11 cellular contexts compared by ENCODE assay signal in genomic region chr18:11849279-11849678, GRCh38. TPM values are rescaled to one million over a fixed set of nuclear protein-coding genes. Genes with fewer than 3 reads are reported as not detected.
DNase-seq lines count a peak whose midpoint lies in the region; ATAC-seq and TF ChIP-seq lines count a peak whose summit lies in the region.
"Had no signal": no experiment of that assay in that cellular context is flagged by ENCODE, and none has a peak within 500 bp of the region (broad histone marks: within the 10 kb centered on the region; RNA-seq: fewer than 3 reads in every experiment).

No MANE protein-coding gene starts in this region.

- 100% methylated on average over 5 of the region's 7 CpGs for WGBS in mammary epithelial cell (ENCODE audit: low coverage, missing lambda C conversion rate)
- WGBS in tibial nerve, 2 donors: 88 to 89% methylated on average over 7 of the region's 7 CpGs

- no peaks in the 10 kb centered on the region for H3K36me3 ChIP-seq in mammary epithelial cell (ENCODE audit: insufficient read depth, low read length)
- peaks cover 0 to 7% (median 0%) of the 10 kb centered on the region in 3 donors for H3K36me3 ChIP-seq in tibial nerve

- no peaks in the 10 kb centered on the region for H3K27me3 Mint-ChIP-seq in activated T-cell treated with anti-CD3 and anti-CD28 coated beads, Interleukin-2, amount 50 U/mL, for 24 hours
- H3K27me3 Mint-ChIP-seq in naive B cell: peaks cover 0 to 10% (median 0%) of the 10 kb centered on the region in 3 donors
- H3K27me3 Mint-ChIP-seq: stimulated activated naive CD8-positive, alpha-beta T cell treated with anti-CD3 and anti-CD28 coated beads, Interleukin-15, Interleukin-2, amounts not matched to agents 100 ng/mL and 50 ng/mL, for 24 hours had no signal

- CTCF ChIA-PET in mammary epithelial cell (lab: Charles Lee; ENCODE audit: low non-redundant PET): no interaction called here

- H4K20me1 ChIP-seq in mammary epithelial cell (ENCODE audit: insufficient read depth, low read length): no peaks in the 10 kb centered on the region

- dilution Hi-C loops in mammary epithelial cell (cut with HindIII; ENCODE audit: low sequenced_read_pairs): no loop called here

- H3K4me3 ChIP-seq in mammary epithelial cell (replicated peaks in 1 of 3; ENCODE audit: insufficient read depth in 1 of 3, low read depth in 2 of 3, low read length in 3 of 3): no peak overlapping the region
- no peak overlapping the region for H3K4me3 ChIP-seq in tibial nerve

- peaks cover 29% of the 10 kb centered on the region for H3K79me2 ChIP-seq in mammary epithelial cell (ENCODE audit: insufficient read depth, low read length)

- no peak for TF ChIP-seq EP300 in tibial nerve (IDR thresholded peaks at IDR 0.05)

- H3K27ac ChIP-seq in mammary epithelial cell (ENCODE audit: insufficient read depth, low read depth, low read length) (peak overlapping the region; percentile 96), tibial nerve (peak overlapping the region in 3 of 4 donors; percentile 92 to 98 (median 94))

- ATAC-seq in naive B cell (ENCODE audit: low read depth in 2 of 2) (no peak), GM21576 (IDR thresholded peaks at IDR 0.05; ENCODE audit: unreplicated experiment) (no peak)

- H3K9me3 ChIP-seq in mammary epithelial cell (replicated peaks; ENCODE audit: insufficient read depth, low read length) (no peaks in the 10 kb centered on the region), tibial nerve (no peaks in the 10 kb centered on the region)

- peaks cover 15% of the 10 kb centered on the region for H3K4me1 ChIP-seq in mammary epithelial cell (ENCODE audit: insufficient read depth, low read length)
- peaks cover 0 to 33% (median 24%) of the 10 kb centered on the region in 4 donors for H3K4me1 ChIP-seq in tibial nerve

- peaks cover 37% of the 10 kb centered on the region for H3K4me1 Mint-ChIP-seq in activated T-cell treated with anti-CD3 and anti-CD28 coated beads, Interleukin-2, amount 50 U/mL, for 24 hours (ENCODE audit: low read depth)
- H3K4me1 Mint-ChIP-seq in naive B cell: peaks cover 22 to 44% (median 29%) of the 10 kb centered on the region in 3 donors

- BruUV-seq in mammary epithelial cell (replicated peaks; lab: Mats Ljungman, UMichigan): no TSS peak

- H3K4me3 Mint-ChIP-seq in activated T-cell treated with anti-CD3 and anti-CD28 coated beads, Interleukin-2, amount 50 U/mL, for 24 hours: no peak overlapping the region
- peak overlapping the region in 7 of 8 donors; percentile 58 to 100 (median 99) for H3K4me3 Mint-ChIP-seq in naive B cell

- H3K27ac Mint-ChIP-seq in activated T-cell treated with anti-CD3 and anti-CD28 coated beads, Interleukin-2, amount 50 U/mL, for 24 hours: peak overlapping the region; percentile 26
- H3K27ac Mint-ChIP-seq in naive B cell: peak overlapping the region; percentile 39 to 100 (median 100)

- H3K36me3 Mint-ChIP-seq in activated T-cell treated with anti-CD3 and anti-CD28 coated beads, Interleukin-2, amount 50 U/mL, for 24 hours (ENCODE audit: low read depth): peaks cover 25% of the 10 kb centered on the region
- peaks cover 0 to 7% of the 10 kb centered on the region in 2 donors for H3K36me3 Mint-ChIP-seq in naive B cell

- in situ Hi-C loops in mammary epithelial cell (cut with MboI; ENCODE audit: low sequenced_read_pairs in 2 of 2): no loop called here

- DNase-seq in activated T-cell treated with anti-CD3 and anti-CD28 coated beads, Interleukin-2, amount 50 U/mL, for 24 hours: no peak
- DNase-seq in activated T-cell treated with anti-CD3 and anti-CD28 coated beads for 4 hours (no peak), mammary epithelial cell (no peak), naive B cell (no peak), tibial nerve (ENCODE audit: low spot score in 2 of 2) (no peak), hypothalamus (lab: John Stamatoyannopoulos, UW) (no peak)
- DNase-seq in stimulated activated CD4-positive, alpha-beta T cell treated with anti-CD3 and anti-CD28 coated beads, Interleukin-12 subunit alpha, Interleukin-12 subunit beta, amount 100 ng/mL, for 4 hours: no peak
- DNase-seq: NCI-H187 had no signal

- intact Hi-C loops in mammary epithelial cell (cut with micrococcal nuclease): no loop called here

- TF ChIP-seq CTCF in mammary epithelial cell (conservative IDR thresholded peaks at IDR 0.05 in 1 of 2, IDR thresholded peaks at IDR 0.05 in 1 of 2; ENCODE audit: extremely low read depth in 1 of 2, insufficient read depth in 1 of 2, low read depth in 1 of 2, low read length in 2 of 2) (no peak), tibial nerve (IDR thresholded peaks at IDR 0.05) (no peak)

- TF ChIP-seq POLR2A in tibial nerve (IDR thresholded peaks at IDR 0.05): no peak

- H2AFZ ChIP-seq in mammary epithelial cell (ENCODE audit: low read depth, low read length): no peak overlapping the region

- H3K4me2 ChIP-seq in mammary epithelial cell (ENCODE audit: insufficient read depth, low read depth, low read length): peak overlapping the region; percentile 91

- no peaks in the 10 kb centered on the region for H3K27me3 ChIP-seq in mammary epithelial cell (ENCODE audit: insufficient read depth, low read length)
- no peaks in the 10 kb centered on the region for H3K27me3 ChIP-seq in tibial nerve

- peak overlapping the region; percentile 97 for H3K9ac ChIP-seq in mammary epithelial cell (ENCODE audit: insufficient read depth, low read length)

- no peaks in the 10 kb centered on the region for H3K9me3 Mint-ChIP-seq in activated T-cell treated with anti-CD3 and anti-CD28 coated beads, Interleukin-2, amount 50 U/mL, for 24 hours
- H3K9me3 Mint-ChIP-seq in naive B cell: no peaks in the 10 kb centered on the region
- H3K9me3 Mint-ChIP-seq: stimulated activated naive CD8-positive, alpha-beta T cell treated with anti-CD3 and anti-CD28 coated beads, Interleukin-15, Interleukin-2, amounts not matched to agents 100 ng/mL and 50 ng/mL, for 24 hours; WTC11 had no signal

RNA-seq across cellular contexts. Expression of gene CHMP1B, which starts 1.9 kb away (rescaled TPM):
- total RNA-seq in mammary epithelial cell (10 to 100 TPM; 46.7 to 76.5 TPM), tibial nerve (10 to 100 TPM; 31.2 to 49.8 (median 38.1) TPM)
- polyA plus RNA-seq in mammary epithelial cell (25.7 TPM), naive B cell (ENCODE audit: low read depth in 6 of 6) (100 to 1,000 TPM in 3 of 6 donors, 10 to 100 TPM in 3; 93.4 to 119 (median 101) TPM)
- 49.5 TPM for polyA minus RNA-seq in mammary epithelial cell

RNA-seq across cellular contexts. Expression of gene MPPE1, which starts 58.8 kb away (rescaled TPM):
- total RNA-seq in mammary epithelial cell: 10 to 100 TPM; 27.2 to 33.6 TPM
- polyA plus RNA-seq in mammary epithelial cell: 10.2 TPM
- 29.1 TPM for polyA minus RNA-seq in mammary epithelial cell
- polyA plus RNA-seq in naive B cell (ENCODE audit: low read depth in 6 of 6): 10 to 100 TPM; 41.2 to 59.4 (median 50.1) TPM
- total RNA-seq in tibial nerve: 10 to 100 TPM; 13.3 to 33.2 (median 27.7) TPM
